Comparison of ENCODE assay signal across 1 cellular context in the genomic region with DNA sequence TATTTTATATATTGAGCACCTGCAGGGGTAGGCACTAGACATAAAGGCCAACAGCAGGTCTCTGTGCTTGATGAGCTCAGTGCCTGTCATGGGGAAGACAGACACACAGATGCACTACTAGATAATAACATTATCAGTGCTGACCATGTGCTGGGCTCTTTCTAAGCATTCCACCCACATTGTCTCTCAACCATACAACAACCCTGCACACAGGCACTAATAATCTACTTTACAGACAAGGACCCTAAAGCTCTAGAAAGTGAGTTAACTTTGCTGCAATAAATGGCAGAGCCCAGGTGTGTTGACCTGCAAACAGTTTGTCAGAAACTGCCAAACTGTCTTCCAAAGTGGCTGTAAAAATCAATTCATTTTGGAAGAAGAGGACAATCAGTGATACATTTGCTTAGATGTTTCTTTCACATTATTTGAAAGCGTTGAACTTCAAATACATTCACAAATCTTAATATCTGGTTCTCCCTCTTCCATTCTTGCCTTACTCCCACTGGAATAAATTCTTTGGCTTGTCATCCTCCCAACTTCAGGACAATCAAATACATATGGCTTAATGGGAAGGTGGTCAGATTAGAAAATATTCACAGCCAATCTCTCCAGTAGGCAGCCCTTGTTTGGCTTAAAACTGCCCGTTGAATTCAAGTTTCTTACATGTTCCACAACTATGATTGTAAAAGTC.
A peak's percentile ranks its signal among the peaks of the same experiment; 100 is the strongest.
TF ChIP-seq lines count a peak whose summit lies in the region.

No MANE protein-coding gene starts in this region.

TF ChIP-seq in K562, 482 proteins besides CTCF, POLR2A, EP300 and RAD21 (continued from another document and continues in another):
- TF ChIP-seq NONO (IDR thresholded peaks at IDR 0.05; ENCODE audit: low read depth in 2 of 2, low read length in 1 of 2) (peak in 1 of 2 experiments; percentile 94; a peak in 2 of 4 replicates), ZNF12 (CRISPR knock-in tag; IDR thresholded peaks at IDR 0.05) (no peak), ADNP (tag; IDR thresholded peaks at IDR 0.05) (peak; percentile 91), KLF16 (IDR thresholded peaks at IDR 0.05) (peak; percentile 98), LEF1 (IDR thresholded peaks at IDR 0.05) (peak; percentile 99), CREB1 (IDR thresholded peaks at IDR 0.05) (peak; percentile 80), CREB1 (CRISPR knock-in tag; IDR thresholded peaks at IDR 0.05) (no peak), CCAR2 (IDR thresholded peaks at IDR 0.05; ENCODE audit: low read depth, low read length) (no peak), ZNF561 (CRISPR knock-in tag; conservative IDR thresholded peaks at IDR 0.05) (no peak), FOXJ2 (tag; IDR thresholded peaks at IDR 0.05) (0 out of 2 replicates have a peak, but pooled peaks have one; percentile 45), ZSCAN32 (CRISPR knock-in tag; IDR thresholded peaks at IDR 0.05) (no peak), KAT7 (CRISPR knock-in tag; IDR thresholded peaks at IDR 0.05; ENCODE audit: borderline replicate concordance) (no peak), TEAD1 (CRISPR knock-in tag; IDR thresholded peaks at IDR 0.05) (peak; percentile 92 to 93), EWSR1 (IDR thresholded peaks at IDR 0.05; ENCODE audit: borderline replicate concordance, low read depth, partially characterized antibody) (no peak), TAF9B (IDR thresholded peaks at IDR 0.05; ENCODE audit: partially characterized antibody) (peak; percentile 60), POLR2AphosphoS2 (IDR thresholded peaks at IDR 0.05; ENCODE audit: low read length) (no peak), HDAC6 (IDR thresholded peaks at IDR 0.05; ENCODE audit: low read depth, low read length) (no peak), ZBED1 (IDR thresholded peaks at IDR 0.05) (peak; percentile 74; the same call in 1 of the 2 replicates), FUS (optimal IDR thresholded peaks at IDR 0.05; ENCODE audit: low read depth, low read length) (no peak), ZNF253 (CRISPR knock-in tag; conservative IDR thresholded peaks at IDR 0.05) (no peak), NELFE (IDR thresholded peaks at IDR 0.05; ENCODE audit: insufficient read depth, insufficient read length) (no peak), HIVEP1 (CRISPR knock-in tag; IDR thresholded peaks at IDR 0.05) (no peak), NBN (IDR thresholded peaks at IDR 0.05; ENCODE audit: low read depth) (peak; percentile 97), GATA2 (CRISPR knock-in tag; IDR thresholded peaks at IDR 0.05) (peak; percentile 97), TFAM (CRISPR knock-in tag; conservative IDR thresholded peaks at IDR 0.05) (no peak), KDM2B (CRISPR knock-in tag; IDR thresholded peaks at IDR 0.05) (no peak), ZNF239 (CRISPR knock-in tag; IDR thresholded peaks at IDR 0.05) (no peak), ZNF146 (CRISPR knock-in tag; IDR thresholded peaks at IDR 0.05; ENCODE audit: unreplicated experiment) (no peak), FOSL1 (tag; conservative IDR thresholded peaks at IDR 0.05) (peak; percentile 89), ZNF3 (CRISPR knock-in tag; IDR thresholded peaks at IDR 0.05) (no peak), STAT5B (CRISPR knock-in tag; IDR thresholded peaks at IDR 0.05) (no peak), ILK (tag; IDR thresholded peaks at IDR 0.05; ENCODE audit: borderline replicate concordance, low read depth) (no peak), NRF1 (conservative IDR thresholded peaks at IDR 0.05 in 1 of 2, IDR thresholded peaks at IDR 0.05 in 1 of 2) (peak; percentile 39 to 47; a peak in 2 of 4 replicates), PCBP1 (IDR thresholded peaks at IDR 0.05; ENCODE audit: low read depth, low read length, poor library complexity, severe bottlenecking) (no peak), WHSC1 (IDR thresholded peaks at IDR 0.05; ENCODE audit: low read length) (no peak), SMARCA4 (IDR thresholded peaks at IDR 0.05) (peak; percentile 100), BCOR (IDR thresholded peaks at IDR 0.05) (no peak; the same call in 1 of the 2 replicates), BRCA1 (IDR thresholded peaks at IDR 0.05) (no peak), BRCA1 (CRISPR knock-in tag; IDR thresholded peaks at IDR 0.05) (no peak), NCOA6 (IDR thresholded peaks at IDR 0.05) (peak; percentile 59; the same call in 1 of the 2 replicates), POLR3A (IDR thresholded peaks at IDR 0.05; ENCODE audit: borderline replicate concordance, extremely low read depth, insufficient read depth, insufficient read length) (no peak)
- TF ChIP-seq, protein P1, sequence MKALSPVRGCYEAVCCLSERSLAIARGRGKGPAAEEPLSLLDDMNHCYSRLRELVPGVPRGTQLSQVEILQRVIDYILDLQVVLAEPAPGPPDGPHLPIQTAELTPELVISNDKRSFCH (CRISPR knock-in tag; IDR thresholded peaks at IDR 0.05) = no peak
- TF ChIP-seq, protein P1 (tag; IDR thresholded peaks at IDR 0.05) = peak; percentile 82
- TF ChIP-seq, protein P2, sequence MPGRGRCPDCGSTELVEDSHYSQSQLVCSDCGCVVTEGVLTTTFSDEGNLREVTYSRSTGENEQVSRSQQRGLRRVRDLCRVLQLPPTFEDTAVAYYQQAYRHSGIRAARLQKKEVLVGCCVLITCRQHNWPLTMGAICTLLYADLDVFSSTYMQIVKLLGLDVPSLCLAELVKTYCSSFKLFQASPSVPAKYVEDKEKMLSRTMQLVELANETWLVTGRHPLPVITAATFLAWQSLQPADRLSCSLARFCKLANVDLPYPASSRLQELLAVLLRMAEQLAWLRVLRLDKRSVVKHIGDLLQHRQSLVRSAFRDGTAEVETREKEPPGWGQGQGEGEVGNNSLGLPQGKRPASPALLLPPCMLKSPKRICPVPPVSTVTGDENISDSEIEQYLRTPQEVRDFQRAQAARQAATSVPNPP (IDR thresholded peaks at IDR 0.05; ENCODE audit: borderline replicate concordance, insufficient read depth, insufficient read length) = no peak
- TF ChIP-seq, protein P3, sequence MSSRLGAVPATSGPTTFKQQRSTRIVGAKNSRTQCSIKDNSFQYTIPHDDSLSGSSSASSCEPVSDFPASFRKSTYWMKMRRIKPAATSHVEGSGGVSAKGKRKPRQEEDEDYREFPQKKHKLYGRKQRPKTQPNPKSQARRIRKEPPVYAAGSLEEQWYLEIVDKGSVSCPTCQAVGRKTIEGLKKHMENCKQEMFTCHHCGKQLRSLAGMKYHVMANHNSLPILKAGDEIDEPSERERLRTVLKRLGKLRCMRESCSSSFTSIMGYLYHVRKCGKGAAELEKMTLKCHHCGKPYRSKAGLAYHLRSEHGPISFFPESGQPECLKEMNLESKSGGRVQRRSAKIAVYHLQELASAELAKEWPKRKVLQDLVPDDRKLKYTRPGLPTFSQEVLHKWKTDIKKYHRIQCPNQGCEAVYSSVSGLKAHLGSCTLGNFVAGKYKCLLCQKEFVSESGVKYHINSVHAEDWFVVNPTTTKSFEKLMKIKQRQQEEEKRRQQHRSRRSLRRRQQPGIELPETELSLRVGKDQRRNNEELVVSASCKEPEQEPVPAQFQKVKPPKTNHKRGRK (tag; IDR thresholded peaks at IDR 0.05) = no peak
- TF ChIP-seq, protein P4, sequence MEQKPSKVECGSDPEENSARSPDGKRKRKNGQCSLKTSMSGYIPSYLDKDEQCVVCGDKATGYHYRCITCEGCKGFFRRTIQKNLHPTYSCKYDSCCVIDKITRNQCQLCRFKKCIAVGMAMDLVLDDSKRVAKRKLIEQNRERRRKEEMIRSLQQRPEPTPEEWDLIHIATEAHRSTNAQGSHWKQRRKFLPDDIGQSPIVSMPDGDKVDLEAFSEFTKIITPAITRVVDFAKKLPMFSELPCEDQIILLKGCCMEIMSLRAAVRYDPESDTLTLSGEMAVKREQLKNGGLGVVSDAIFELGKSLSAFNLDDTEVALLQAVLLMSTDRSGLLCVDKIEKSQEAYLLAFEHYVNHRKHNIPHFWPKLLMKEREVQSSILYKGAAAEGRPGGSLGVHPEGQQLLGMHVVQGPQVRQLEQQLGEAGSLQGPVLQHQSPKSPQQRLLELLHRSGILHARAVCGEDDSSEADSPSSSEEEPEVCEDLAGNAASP (IDR thresholded peaks at IDR 0.05) = no peak
- TF ChIP-seq, protein P5, sequence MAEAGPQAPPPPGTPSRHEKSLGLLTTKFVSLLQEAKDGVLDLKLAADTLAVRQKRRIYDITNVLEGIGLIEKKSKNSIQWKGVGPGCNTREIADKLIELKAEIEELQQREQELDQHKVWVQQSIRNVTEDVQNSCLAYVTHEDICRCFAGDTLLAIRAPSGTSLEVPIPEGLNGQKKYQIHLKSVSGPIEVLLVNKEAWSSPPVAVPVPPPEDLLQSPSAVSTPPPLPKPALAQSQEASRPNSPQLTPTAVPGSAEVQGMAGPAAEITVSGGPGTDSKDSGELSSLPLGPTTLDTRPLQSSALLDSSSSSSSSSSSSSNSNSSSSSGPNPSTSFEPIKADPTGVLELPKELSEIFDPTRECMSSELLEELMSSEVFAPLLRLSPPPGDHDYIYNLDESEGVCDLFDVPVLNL (CRISPR knock-in tag; IDR thresholded peaks at IDR 0.05; ENCODE audit: low read depth) = no peak
- TF ChIP-seq, protein P6, sequence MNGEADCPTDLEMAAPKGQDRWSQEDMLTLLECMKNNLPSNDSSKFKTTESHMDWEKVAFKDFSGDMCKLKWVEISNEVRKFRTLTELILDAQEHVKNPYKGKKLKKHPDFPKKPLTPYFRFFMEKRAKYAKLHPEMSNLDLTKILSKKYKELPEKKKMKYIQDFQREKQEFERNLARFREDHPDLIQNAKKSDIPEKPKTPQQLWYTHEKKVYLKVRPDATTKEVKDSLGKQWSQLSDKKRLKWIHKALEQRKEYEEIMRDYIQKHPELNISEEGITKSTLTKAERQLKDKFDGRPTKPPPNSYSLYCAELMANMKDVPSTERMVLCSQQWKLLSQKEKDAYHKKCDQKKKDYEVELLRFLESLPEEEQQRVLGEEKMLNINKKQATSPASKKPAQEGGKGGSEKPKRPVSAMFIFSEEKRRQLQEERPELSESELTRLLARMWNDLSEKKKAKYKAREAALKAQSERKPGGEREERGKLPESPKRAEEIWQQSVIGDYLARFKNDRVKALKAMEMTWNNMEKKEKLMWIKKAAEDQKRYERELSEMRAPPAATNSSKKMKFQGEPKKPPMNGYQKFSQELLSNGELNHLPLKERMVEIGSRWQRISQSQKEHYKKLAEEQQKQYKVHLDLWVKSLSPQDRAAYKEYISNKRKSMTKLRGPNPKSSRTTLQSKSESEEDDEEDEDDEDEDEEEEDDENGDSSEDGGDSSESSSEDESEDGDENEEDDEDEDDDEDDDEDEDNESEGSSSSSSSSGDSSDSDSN (IDR thresholded peaks at IDR 0.05; ENCODE audit: borderline replicate concordance in 1 of 2, low read depth in 2 of 2, low read length in 2 of 2) = no peak
- TF ChIP-seq, protein P7, sequence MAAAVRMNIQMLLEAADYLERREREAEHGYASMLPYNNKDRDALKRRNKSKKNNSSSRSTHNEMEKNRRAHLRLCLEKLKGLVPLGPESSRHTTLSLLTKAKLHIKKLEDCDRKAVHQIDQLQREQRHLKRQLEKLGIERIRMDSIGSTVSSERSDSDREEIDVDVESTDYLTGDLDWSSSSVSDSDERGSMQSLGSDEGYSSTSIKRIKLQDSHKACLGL (CRISPR knock-in tag; IDR thresholded peaks at IDR 0.05; ENCODE audit: borderline replicate concordance, poor library complexity, severe bottlenecking) = no peak
- TF ChIP-seq, protein P8, sequence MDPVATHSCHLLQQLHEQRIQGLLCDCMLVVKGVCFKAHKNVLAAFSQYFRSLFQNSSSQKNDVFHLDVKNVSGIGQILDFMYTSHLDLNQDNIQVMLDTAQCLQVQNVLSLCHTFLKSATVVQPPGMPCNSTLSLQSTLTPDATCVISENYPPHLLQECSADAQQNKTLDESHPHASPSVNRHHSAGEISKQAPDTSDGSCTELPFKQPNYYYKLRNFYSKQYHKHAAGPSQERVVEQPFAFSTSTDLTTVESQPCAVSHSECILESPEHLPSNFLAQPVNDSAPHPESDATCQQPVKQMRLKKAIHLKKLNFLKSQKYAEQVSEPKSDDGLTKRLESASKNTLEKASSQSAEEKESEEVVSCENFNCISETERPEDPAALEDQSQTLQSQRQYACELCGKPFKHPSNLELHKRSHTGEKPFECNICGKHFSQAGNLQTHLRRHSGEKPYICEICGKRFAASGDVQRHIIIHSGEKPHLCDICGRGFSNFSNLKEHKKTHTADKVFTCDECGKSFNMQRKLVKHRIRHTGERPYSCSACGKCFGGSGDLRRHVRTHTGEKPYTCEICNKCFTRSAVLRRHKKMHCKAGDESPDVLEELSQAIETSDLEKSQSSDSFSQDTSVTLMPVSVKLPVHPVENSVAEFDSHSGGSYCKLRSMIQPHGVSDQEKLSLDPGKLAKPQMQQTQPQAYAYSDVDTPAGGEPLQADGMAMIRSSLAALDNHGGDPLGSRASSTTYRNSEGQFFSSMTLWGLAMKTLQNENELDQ (CRISPR knock-in tag; IDR thresholded peaks at IDR 0.05; ENCODE audit: borderline replicate concordance) = no peak
- TF ChIP-seq, protein P9, sequence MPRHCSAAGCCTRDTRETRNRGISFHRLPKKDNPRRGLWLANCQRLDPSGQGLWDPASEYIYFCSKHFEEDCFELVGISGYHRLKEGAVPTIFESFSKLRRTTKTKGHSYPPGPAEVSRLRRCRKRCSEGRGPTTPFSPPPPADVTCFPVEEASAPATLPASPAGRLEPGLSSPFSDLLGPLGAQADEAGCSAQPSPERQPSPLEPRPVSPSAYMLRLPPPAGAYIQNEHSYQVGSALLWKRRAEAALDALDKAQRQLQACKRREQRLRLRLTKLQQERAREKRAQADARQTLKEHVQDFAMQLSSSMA (CRISPR knock-in tag; IDR thresholded peaks at IDR 0.05) = no peak
- TF ChIP-seq, protein P10, sequence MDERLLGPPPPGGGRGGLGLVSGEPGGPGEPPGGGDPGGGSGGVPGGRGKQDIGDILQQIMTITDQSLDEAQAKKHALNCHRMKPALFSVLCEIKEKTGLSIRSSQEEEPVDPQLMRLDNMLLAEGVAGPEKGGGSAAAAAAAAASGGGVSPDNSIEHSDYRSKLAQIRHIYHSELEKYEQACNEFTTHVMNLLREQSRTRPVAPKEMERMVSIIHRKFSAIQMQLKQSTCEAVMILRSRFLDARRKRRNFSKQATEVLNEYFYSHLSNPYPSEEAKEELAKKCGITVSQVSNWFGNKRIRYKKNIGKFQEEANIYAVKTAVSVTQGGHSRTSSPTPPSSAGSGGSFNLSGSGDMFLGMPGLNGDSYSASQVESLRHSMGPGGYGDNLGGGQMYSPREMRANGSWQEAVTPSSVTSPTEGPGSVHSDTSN (CRISPR knock-in tag; IDR thresholded peaks at IDR 0.05; ENCODE audit: low read depth) = peak; percentile 63
- TF ChIP-seq, protein P10 (tag; conservative IDR thresholded peaks at IDR 0.05; ENCODE audit: low read depth) = peak; percentile 97
